23 cellular contexts compared by ENCODE assay signal in the genomic region with DNA sequence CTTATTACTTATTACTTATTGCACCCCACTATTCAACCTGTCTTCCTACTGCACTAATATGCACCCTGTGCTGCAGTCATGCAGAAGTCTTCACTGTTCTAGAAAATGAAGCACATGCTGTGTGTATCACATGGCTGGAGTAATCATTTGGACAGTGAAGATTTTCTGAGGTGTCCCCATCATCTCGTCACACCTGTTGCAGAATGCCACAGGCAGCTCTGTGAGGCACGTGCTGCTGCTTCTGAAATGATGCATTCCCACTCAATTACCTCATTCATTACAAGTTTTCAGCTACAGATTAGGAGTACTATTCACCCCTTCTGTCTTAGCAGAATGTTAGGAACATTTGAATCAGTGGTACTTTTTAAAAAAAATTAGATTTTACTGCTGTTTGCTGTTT.
"Had no signal": no experiment of that assay in that cellular context is flagged by ENCODE, and none has a peak within 500 bp of the region (broad histone marks: within the 10 kb centered on the region; RNA-seq: fewer than 3 reads in every experiment).

No MANE protein-coding gene starts in this region.

- H3K4me3 ChIP-seq: colonic mucosa, esophagus squamous epithelium, gastrocnemius medialis, heart right ventricle, left lung, lower lobe of right lung had no signal

- H3K4me3 Mint-ChIP-seq: dendritic cell treated with granulocyte-macrophage colony-stimulating factor and Interleukin-4, amounts not matched to agents 40 ng/mL and 50 ng/mL, for 4 days; effector memory CD8-positive, alpha-beta T cell; endodermal cell; naive B cell had no signal

- H3K27me3 ChIP-seq: colonic mucosa, esophagus squamous epithelium, gastrocnemius medialis, heart right ventricle, left lung had no signal

- ATAC-seq: effector memory CD8-positive, alpha-beta T cell; esophagus mucosa; gastrocnemius medialis; heart right ventricle; left cardiac atrium; left lung; left ventricle myocardium superior; lower lobe of right lung had no signal

- H3K36me3 ChIP-seq: colonic mucosa, esophagus squamous epithelium, gastrocnemius medialis, heart right ventricle, left lung, lower lobe of right lung had no signal

- H3K27me3 Mint-ChIP-seq: dendritic cell treated with granulocyte-macrophage colony-stimulating factor and Interleukin-4, amounts not matched to agents 40 ng/mL and 50 ng/mL, for 4 days; effector memory CD8-positive, alpha-beta T cell; naive B cell had no signal

- DNase-seq: colonic mucosa; cortex of kidney; effector CD8-positive, alpha-beta T cell; effector memory CD8-positive, alpha-beta T cell; endodermal cell; erythroblast; esophagus squamous epithelium; foreskin melanocyte; gastrocnemius medialis; glutamatergic neuron; head of caudate nucleus; heart right ventricle; hippocampal formation; left cardiac atrium; left lung; left ventricle myocardium superior; lower lobe of right lung; mesenchymal stem cell; midbrain; naive B cell had no signal

- H3K4me1 ChIP-seq: colonic mucosa, esophagus squamous epithelium, gastrocnemius medialis, heart right ventricle, left lung, lower lobe of right lung had no signal

- H3K9me3 ChIP-seq: colonic mucosa, esophagus squamous epithelium, gastrocnemius medialis, lower lobe of right lung had no signal

- H3K27ac ChIP-seq: colonic mucosa, epithelial cell of prostate, esophagus squamous epithelium, gastrocnemius medialis, heart right ventricle, left lung, lower lobe of right lung had no signal

- H3K27ac Mint-ChIP-seq: dendritic cell treated with granulocyte-macrophage colony-stimulating factor and Interleukin-4, amounts not matched to agents 40 ng/mL and 50 ng/mL, for 4 days; effector memory CD8-positive, alpha-beta T cell; naive B cell had no signal
